ENCODE assay signal across 1 cellular context in the genomic region with DNA sequence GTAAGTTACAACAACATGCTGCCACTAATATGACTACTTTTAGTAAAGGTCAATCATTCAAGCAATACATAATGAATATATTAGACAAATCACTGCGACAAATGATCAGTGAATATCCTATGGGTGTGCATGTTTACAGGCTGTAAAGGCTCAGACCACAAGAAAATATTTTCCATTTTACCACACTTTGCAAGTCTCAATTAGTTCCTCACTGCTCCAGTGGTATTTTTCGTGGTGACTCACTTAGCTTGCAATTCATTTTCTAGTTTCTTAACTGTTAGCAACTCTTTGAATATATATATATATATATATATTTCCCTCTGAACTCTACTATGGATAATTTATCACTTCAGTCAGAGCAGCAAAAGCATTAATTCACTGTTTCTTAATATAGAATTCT.
TF ChIP-seq lines count a peak whose summit lies in the region.

No MANE protein-coding gene starts in this region.

TF ChIP-seq in IMR-90, 13 proteins besides CTCF, POLR2A, EP300 and RAD21:
- TF ChIP-seq MAFK (IDR thresholded peaks at IDR 0.05; ENCODE audit: low read depth, low read length) (no peak), NFE2L2 (IDR thresholded peaks at IDR 0.05; ENCODE audit: low read depth, low read length) (no peak), CHD1 (IDR thresholded peaks at IDR 0.05; ENCODE audit: low read depth, low read length) (no peak), USF2 (IDR thresholded peaks at IDR 0.05; ENCODE audit: low read depth, low read length) (no peak), CEBPB (IDR thresholded peaks at IDR 0.05; ENCODE audit: low read depth, low read length) (no peak), MAZ (IDR thresholded peaks at IDR 0.05; ENCODE audit: borderline replicate concordance, low read depth, low read length) (no peak), RFX5 (IDR thresholded peaks at IDR 0.05; ENCODE audit: low read depth, low read length) (no peak), ELK1 (IDR thresholded peaks at IDR 0.05; ENCODE audit: borderline replicate concordance, low read depth, low read length) (no peak), BHLHE40 (IDR thresholded peaks at IDR 0.05; ENCODE audit: low read depth, low read length) (no peak)
